In genomic region chr1:44531785-44532566, GRCh38 we compare ENCODE assay signal across 1 cellular context.
TF ChIP-seq lines count a peak whose summit lies in the region.

No MANE protein-coding gene starts in this region.

TF ChIP-seq in HepG2, 621 proteins besides CTCF, POLR2A, EP300 and RAD21 (continued from another document):
- TF ChIP-seq REST (IDR thresholded peaks at IDR 0.05; ENCODE audit: borderline replicate concordance in 1 of 2, low read depth in 1 of 2, low read length in 2 of 2) = peak in 1 of 2 experiments; percentile 70; a peak in 2 of 4 replicates
